ENCODE assay signal across 9 cellular contexts in genomic region chr6:27019651-27020552, GRCh38.
DNase-seq lines count a peak whose midpoint lies in the region; ATAC-seq and TF ChIP-seq lines count a peak whose summit lies in the region.
"Had no signal": no experiment of that assay in that cellular context is flagged by ENCODE, and none has a peak within 500 bp of the region (broad histone marks: within the 10 kb centered on the region; RNA-seq: fewer than 3 reads in every experiment).

No MANE protein-coding gene starts in this region.

- intact Hi-C loops in cardiac septum (cut with DNase I): no loop called here

- H3K4me3 ChIP-seq in osteoblast (ENCODE audit: insufficient read depth, low read length): peak overlapping the region; percentile 83
- H3K4me3 ChIP-seq: BLaER1 had no signal

- peak overlapping the region; percentile 79 for H3K27ac ChIP-seq in osteoblast (ENCODE audit: low read depth, low read length)
- H3K27ac ChIP-seq: BLaER1 had no signal

- peaks cover 5% of the 10 kb centered on the region for H3K4me1 ChIP-seq in osteoblast (ENCODE audit: insufficient read depth, low read length)
- H3K4me1 ChIP-seq: BLaER1 had no signal

- no peaks in the 10 kb centered on the region for H3K79me2 ChIP-seq in osteoblast (ENCODE audit: insufficient read depth, low read length)

- DNase-seq in NOMO-1 treated with DMSO at 0.1 percent for 48 hours (lab: John Stamatoyannopoulos, UW; ENCODE audit: unreplicated experiment) (peak; percentile 9), NOMO-1 treated with dmso at 0.1 percent for 144 hours (lab: John Stamatoyannopoulos, UW; ENCODE audit: unreplicated experiment) (no peak), HUDEP-2 (lab: John Stamatoyannopoulos, UW; ENCODE audit: unreplicated experiment in 76 of 76) (peak in 39 of 76 experiments; percentile 4 to 77 (median 58)), SHP77 treated with DMSO at 0.1 percent for 48 hours (lab: John Stamatoyannopoulos, UW) (peak; percentile 91), cardiac septum (ENCODE audit: low spot score) (peak; percentile 82), osteoblast (ENCODE audit: insufficient read length, low spot score, missing footprints) (peak; percentile 88), type B pancreatic cell (ENCODE audit: extremely low spot score, unreplicated experiment) (peak; percentile 85)
- peak; percentile 67 for DNase-seq in activated naive CD8-positive, alpha-beta T cell treated with anti-CD3 and anti-CD28 coated beads, Interleukin-2, amount 50 U/mL, for 24 hours

- no peaks in the 10 kb centered on the region for H3K36me3 ChIP-seq in osteoblast (ENCODE audit: insufficient read depth, low read length)
- H3K36me3 ChIP-seq: BLaER1 had no signal

- H2AFZ ChIP-seq in osteoblast (ENCODE audit: low read length): peak overlapping the region; percentile 91

- peak overlapping the region; percentile 70 for H3K27ac Mint-ChIP-seq in activated naive CD8-positive, alpha-beta T cell treated with anti-CD3 and anti-CD28 coated beads, Interleukin-2, amount 50 U/mL, for 24 hours
- peak overlapping the region; percentile 96 for H3K27ac Mint-ChIP-seq in type B pancreatic cell

- peak overlapping the region; percentile 76 for H3K4me2 ChIP-seq in osteoblast (ENCODE audit: insufficient read depth, low read length)
- H3K4me2 ChIP-seq: BLaER1 had no signal

- peaks cover 38% of the 10 kb centered on the region for H3K27me3 Mint-ChIP-seq in activated naive CD8-positive, alpha-beta T cell treated with anti-CD3 and anti-CD28 coated beads, Interleukin-2, amount 50 U/mL, for 24 hours
- H3K27me3 Mint-ChIP-seq in type B pancreatic cell: peaks cover 5% of the 10 kb centered on the region

- no peaks in the 10 kb centered on the region for H3K27me3 ChIP-seq in osteoblast (ENCODE audit: insufficient read depth, low read length)
- H3K27me3 ChIP-seq: BLaER1 had no signal

- H3K4me1 Mint-ChIP-seq in activated naive CD8-positive, alpha-beta T cell treated with anti-CD3 and anti-CD28 coated beads, Interleukin-2, amount 50 U/mL, for 24 hours: peaks cover 9% of the 10 kb centered on the region
- peaks cover 19% of the 10 kb centered on the region for H3K4me1 Mint-ChIP-seq in type B pancreatic cell (ENCODE audit: unreplicated experiment)

- no peaks in the 10 kb centered on the region for H4K20me1 ChIP-seq in osteoblast (ENCODE audit: insufficient read depth, low read length)
- H4K20me1 ChIP-seq: BLaER1 had no signal

- peak overlapping the region; percentile 76 for H3K4me3 Mint-ChIP-seq in activated naive CD8-positive, alpha-beta T cell treated with anti-CD3 and anti-CD28 coated beads, Interleukin-2, amount 50 U/mL, for 24 hours
- peak overlapping the region; percentile 90 for H3K4me3 Mint-ChIP-seq in type B pancreatic cell

- no peak for TF ChIP-seq CTCF in osteoblast (IDR thresholded peaks at IDR 0.05; ENCODE audit: extremely low read depth, low read depth, low read length)
- TF ChIP-seq CTCF in type B pancreatic cell (conservative IDR thresholded peaks at IDR 0.05): no peak

- ATAC-seq in activated naive CD8-positive, alpha-beta T cell treated with anti-CD3 and anti-CD28 coated beads, Interleukin-2, amount 50 U/mL, for 24 hours: peak; percentile 84

- H3K9me3 Mint-ChIP-seq in activated naive CD8-positive, alpha-beta T cell treated with anti-CD3 and anti-CD28 coated beads, Interleukin-2, amount 50 U/mL, for 24 hours: peaks cover 39% of the 10 kb centered on the region
- H3K9me3 Mint-ChIP-seq in type B pancreatic cell: peaks cover 10% of the 10 kb centered on the region

- H3K36me3 Mint-ChIP-seq in activated naive CD8-positive, alpha-beta T cell treated with anti-CD3 and anti-CD28 coated beads, Interleukin-2, amount 50 U/mL, for 24 hours (ENCODE audit: low read depth): no peaks in the 10 kb centered on the region
- H3K36me3 Mint-ChIP-seq in type B pancreatic cell: peaks cover 7% of the 10 kb centered on the region

- no peaks in the 10 kb centered on the region for H3K9me3 ChIP-seq in osteoblast (ENCODE audit: low read depth, low read length)
